In the genomic region with DNA sequence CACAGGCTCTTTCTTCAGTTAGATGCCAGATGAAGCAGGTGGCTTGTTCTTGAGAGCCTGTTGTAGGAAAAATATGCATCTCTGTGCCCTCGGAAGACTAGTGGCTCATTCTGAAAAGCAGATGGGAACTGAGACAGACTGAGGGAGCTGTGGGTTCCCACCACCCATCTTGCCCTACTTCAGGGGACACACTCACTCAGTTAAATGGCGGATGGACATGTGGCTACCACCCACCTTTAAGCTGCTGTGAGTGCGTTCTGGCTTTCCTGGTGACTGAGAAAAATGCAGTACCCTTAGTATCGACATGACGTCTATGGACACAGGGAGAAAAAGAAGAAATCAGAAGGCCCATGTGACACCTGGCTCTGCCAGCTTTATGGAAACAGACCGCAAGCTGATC, we compare ENCODE assay signal across 21 cellular contexts. TPM values are rescaled to one million over a fixed set of nuclear protein-coding genes. Genes with fewer than 3 reads are reported as not detected.
DNase-seq lines count a peak whose midpoint lies in the region; ATAC-seq and TF ChIP-seq lines count a peak whose summit lies in the region.
"Had no signal": no experiment of that assay in that cellular context is flagged by ENCODE, and none has a peak within 500 bp of the region (broad histone marks: within the 10 kb centered on the region; RNA-seq: fewer than 3 reads in every experiment).

No MANE protein-coding gene starts in this region.

- no peak for ATAC-seq in Right ventricle myocardium superior (ENCODE audit: poor library complexity)
- no peak for ATAC-seq in HG03108 (IDR thresholded peaks at IDR 0.05; ENCODE audit: unreplicated experiment)
- ATAC-seq in GM18861 (IDR thresholded peaks at IDR 0.05; ENCODE audit: unreplicated experiment) = no peak
- ATAC-seq: A549, Panc1 had no signal

- intact Hi-C loops in left ventricle myocardium inferior (cut with micrococcal nuclease) = no loop called here
- intact Hi-C loops in Right ventricle myocardium superior (cut with DNase I) = no loop called here
- intact Hi-C loops in thyroid gland (cut with DNase I) = no loop called here

- DNase-seq in left ventricle myocardium inferior (no peak), Right ventricle myocardium superior (no peak), endodermal cell (no peak), middle frontal gyrus (ENCODE audit: extremely low spot score, low spot score) (peak; percentile 28), thyroid gland (no peak), activated gamma-delta T cell treated with Interleukin-2 at 50 U/mL for 16 hours (no peak)
- DNase-seq: COR-L47, EL, Kasumi-1, MM.1S, NCI-H1105, NCI-H1694 treated with DMSO at 0.1 percent for 48 hours, NCI-H82 had no signal

- peaks cover 6% of the 10 kb centered on the region for H3K36me3 Mint-ChIP-seq in endodermal cell (ENCODE audit: low read depth)
- H3K36me3 Mint-ChIP-seq: IgD-negative memory B cell had no signal

- 85 to 89% methylated on average over 6 of the region's 6 CpGs for WGBS in endodermal cell (ENCODE audit: insufficient coverage in 1 of 2, insufficient read length in 1 of 2), 2 experiments
- 69 to 75% methylated on average over 6 of the region's 6 CpGs for WGBS in thyroid gland, 2 donors

- TF ChIP-seq POLR2A in thyroid gland (IDR thresholded peaks at IDR 0.05) = no peak

- H3K4me1 ChIP-seq in left ventricle myocardium inferior = peaks cover 98% of the 10 kb centered on the region
- H3K4me1 ChIP-seq in endodermal cell (ENCODE audit: control insufficient read depth, insufficient read depth, low read length) = peaks cover 7% of the 10 kb centered on the region
- peaks cover 59 to 68% of the 10 kb centered on the region in 2 donors for H3K4me1 ChIP-seq in thyroid gland

- H3K27me3 Mint-ChIP-seq in endodermal cell (ENCODE audit: insufficient read depth) = no peaks in the 10 kb centered on the region

- H3K9ac ChIP-seq in endodermal cell (ENCODE audit: extremely low read depth, low read length, poor library complexity, severe bottlenecking) = no peak overlapping the region

- TF ChIP-seq CTCF in left ventricle myocardium inferior (IDR thresholded peaks at IDR 0.05; ENCODE audit: borderline replicate concordance) = no peak
- TF ChIP-seq CTCF in endodermal cell (conservative IDR thresholded peaks at IDR 0.05) = no peak
- TF ChIP-seq CTCF in thyroid gland (IDR thresholded peaks at IDR 0.05) = no peak

- H3K27me3 ChIP-seq in left ventricle myocardium inferior (ENCODE audit: low read depth) = no peaks in the 10 kb centered on the region
- no peaks in the 10 kb centered on the region for H3K27me3 ChIP-seq in endodermal cell (ENCODE audit: control insufficient read depth, insufficient read depth, low read length, poor library complexity, severe bottlenecking)
- H3K27me3 ChIP-seq in thyroid gland = no peaks in the 10 kb centered on the region

- H3K9me3 ChIP-seq in left ventricle myocardium inferior (replicated peaks) (no peaks in the 10 kb centered on the region), endodermal cell (ENCODE audit: control insufficient read depth, low read length) (no peaks in the 10 kb centered on the region), thyroid gland (no peaks in the 10 kb centered on the region)
- H3K9me3 ChIP-seq: A549, HAP-1 had no signal

- H3K36me3 ChIP-seq in left ventricle myocardium inferior (no peaks in the 10 kb centered on the region), endodermal cell (ENCODE audit: control insufficient read depth, insufficient read depth, low read length) (peaks cover 13% of the 10 kb centered on the region), thyroid gland (no peaks in the 10 kb centered on the region)
- H3K36me3 ChIP-seq: HAP-1 had no signal

- peaks cover 16% of the 10 kb centered on the region for H3K4me1 Mint-ChIP-seq in endodermal cell
- H3K4me1 Mint-ChIP-seq: IgD-negative memory B cell had no signal

- H3K9me3 Mint-ChIP-seq in endodermal cell = no peaks in the 10 kb centered on the region
- H3K9me3 Mint-ChIP-seq: IgD-negative memory B cell had no signal

- no peak overlapping the region for H3K27ac Mint-ChIP-seq in endodermal cell
- H3K27ac Mint-ChIP-seq: IgD-negative memory B cell had no signal

- H3K4me3 ChIP-seq in left ventricle myocardium inferior (no peak overlapping the region), endodermal cell (ENCODE audit: low read length) (no peak overlapping the region), thyroid gland (replicated peaks in 1 of 3) (no peak overlapping the region)
- H3K4me3 ChIP-seq: A549, HAP-1, SK-N-MC had no signal

- H3K27ac ChIP-seq in left ventricle myocardium inferior (replicated peaks) = peak overlapping the region; percentile 68
- H3K27ac ChIP-seq in endodermal cell (ENCODE audit: low read depth, low read length) = peak overlapping the region; percentile 10
- H3K27ac ChIP-seq in thyroid gland = peak overlapping the region in 2 of 3 donors; percentile 23 to 79
- H3K27ac ChIP-seq: A549, HL-60, SK-N-MC had no signal

- H3K4me3 Mint-ChIP-seq in endodermal cell = no peak overlapping the region

RNA-seq across cellular contexts. Expression of a gene that starts 50.3 kb away (rescaled TPM):
- total RNA-seq in left ventricle myocardium inferior = 15.6 TPM
- total RNA-seq in Right ventricle myocardium superior = 19.4 TPM
- 10 to 100 TPM; 21.5 to 21.9 TPM for total RNA-seq in endodermal cell
- polyA plus RNA-seq in endodermal cell (2013, experiment 1 of 2) = 10.8 TPM
- polyA plus RNA-seq in endodermal cell (2013, experiment 2 of 2) = 8.2 TPM
- 10 to 100 TPM; 13.6 to 31.5 (median 20.5) TPM for total RNA-seq in thyroid gland

Comparison
In these comparisons a context has a peak if more than half of its experiments do, and no peak if none do; other contexts are left out.
1. H3K27ac ChIP-seq: peak in every context shown above with its lines; median percentile 68 in left ventricle myocardium inferior; 51 in thyroid gland; 10 in endodermal cell.